In genomic region chr20:37200926-37201826, GRCh38 we compare ENCODE assay signal across 14 cellular contexts. TPM values are rescaled to one million over a fixed set of nuclear protein-coding genes. Genes with fewer than 3 reads are reported as not detected.
DNase-seq lines count a peak whose midpoint lies in the region; ATAC-seq and TF ChIP-seq lines count a peak whose summit lies in the region.
"Had no signal": no experiment of that assay in that cellular context is flagged by ENCODE, and none has a peak within 500 bp of the region (broad histone marks: within the 10 kb centered on the region; RNA-seq: fewer than 3 reads in every experiment).

No MANE protein-coding gene starts in this region.

- H3K36me3 ChIP-seq in cardiac muscle cell (peaks cover 35% of the 10 kb centered on the region), mucosa of descending colon (ENCODE audit: low read depth) (no peaks in the 10 kb centered on the region), uterus (no peaks in the 10 kb centered on the region), BE2C (peaks cover 93% of the 10 kb centered on the region)

- H3K27ac ChIP-seq in cardiac muscle cell = peak overlapping the region; percentile 33
- peak overlapping the region; percentile 67 to 72 for H3K27ac ChIP-seq in uterus

- no peak overlapping the region for H3K4me3 ChIP-seq in cardiac muscle cell
- no peak overlapping the region for H3K4me3 ChIP-seq in choroid plexus epithelial cell (ENCODE audit: low read depth, low read length)
- no peak overlapping the region for H3K4me3 ChIP-seq in mucosa of descending colon
- H3K4me3 ChIP-seq in uterus = no peak overlapping the region
- no peak overlapping the region for H3K4me3 ChIP-seq in BE2C (ENCODE audit: low read depth, low read length)

- H3K4me1 ChIP-seq in cardiac muscle cell (ENCODE audit: low read depth) (peaks cover 15% of the 10 kb centered on the region), mucosa of descending colon (ENCODE audit: low read depth) (no peaks in the 10 kb centered on the region), uterus (no peaks in the 10 kb centered on the region), BE2C (peaks cover 13% of the 10 kb centered on the region)

- H3K9me3 ChIP-seq in cardiac muscle cell (ENCODE audit: low read depth) = no peaks in the 10 kb centered on the region
- no peaks in the 10 kb centered on the region for H3K9me3 ChIP-seq in mucosa of descending colon
- no peaks in the 10 kb centered on the region for H3K9me3 ChIP-seq in uterus
- H3K9me3 ChIP-seq in BE2C = no peaks in the 10 kb centered on the region

- DNase-seq in cardiac muscle cell (ENCODE audit: low read depth in 1 of 2, low spot score in 1 of 2) = no peak
- no peak for DNase-seq in left cardiac atrium
- peak; percentile 33 for DNase-seq in choroid plexus epithelial cell (ENCODE audit: low read depth)
- peak in 1 of 3 donors; percentile 46 for DNase-seq in mucosa of descending colon
- DNase-seq in uterus = no peak
- no peak for DNase-seq in retina
- no peak for DNase-seq in BE2C
- DNase-seq in NCI-H345 (lab: John Stamatoyannopoulos, UW) = no peak
- DNase-seq: activated CD4-positive, alpha-beta memory T cell treated with anti-CD3 and anti-CD28 coated beads for 36 hours; effector memory CD4-positive, alpha-beta T cell; islet precursor cell; NCI-H1048; SIG-M5 had no signal

- TF ChIP-seq POLR2A in uterus (IDR thresholded peaks at IDR 0.05) = no peak

- intact Hi-C loops in left cardiac atrium (cut with DNase I) (loop anchor here in 1 of 2 donors (5.0 to 10.0 kb wide), 2 partner anchors 64 to 331 kb away; partner anchors contain the start of gene GHRH), mucosa of descending colon (cut with DNase I, micrococcal nuclease) (no loop called here), uterus (cut with DNase I; ENCODE audit: low total_unique reads) (no loop called here)

- no peak for ATAC-seq in left cardiac atrium
- ATAC-seq in mucosa of descending colon = peak; percentile 72
- ATAC-seq: stimulated activated memory B cell treated with anti-CD40 and anti-IgM and Interleukin-4, amounts not matched to agents 10 μg/mL and 1 μg/mL and 100 μg/mL, for 72 hours had no signal

- H3K27me3 ChIP-seq in cardiac muscle cell (no peaks in the 10 kb centered on the region), uterus (no peaks in the 10 kb centered on the region), BE2C (no peaks in the 10 kb centered on the region)

- TF ChIP-seq CTCF in cardiac muscle cell (IDR thresholded peaks at IDR 0.05; ENCODE audit: low read depth, low read length) (no peak), choroid plexus epithelial cell (conservative IDR thresholded peaks at IDR 0.05; ENCODE audit: low read depth, low read length) (no peak), mucosa of descending colon (IDR thresholded peaks at IDR 0.05) (no peak), uterus (IDR thresholded peaks at IDR 0.05) (no peak), BE2C (IDR thresholded peaks at IDR 0.05; ENCODE audit: low read depth, low read length) (no peak)

RNA-seq across cellular contexts. Expression of gene MROH8, which starts 21.8 kb away (rescaled TPM):
- total RNA-seq in cardiac muscle cell = 5.8 and 7.8 TPM in 2 replicates
- polyA plus RNA-seq in cardiac muscle cell = 12.1 and 13.3 TPM in 2 replicates
- total RNA-seq in left cardiac atrium = 1 to 10 TPM; 4.8 to 6.8 TPM
- total RNA-seq in mucosa of descending colon = 1 to 10 TPM; 1.4 to 3.1 (median 2.6) TPM
- 10 to 100 TPM in 1 of 4 donors, 1 to 10 TPM in 3; 4.4 to 14.1 (median 6.2) TPM for total RNA-seq in uterus
- polyA plus RNA-seq in BE2C (2012; ENCODE audit: insufficient read depth, insufficient read length, low read depth) = not detected

RNA-seq across cellular contexts. Expression of gene RPN2, which starts 22.0 kb away (rescaled TPM):
- 150 and 201 TPM in 2 replicates for total RNA-seq in cardiac muscle cell
- polyA plus RNA-seq in cardiac muscle cell = 208 and 259 TPM in 2 replicates
- total RNA-seq in left cardiac atrium = 100 to 1,000 TPM; 118 to 142 TPM
- 100 to 1,000 TPM; 106 to 193 (median 127) TPM for total RNA-seq in mucosa of descending colon
- 100 to 1,000 TPM in 2 of 4 donors, 10 to 100 TPM in 2; 74.4 to 161 (median 107) TPM for total RNA-seq in uterus
- polyA plus RNA-seq in BE2C (2012; ENCODE audit: insufficient read depth, insufficient read length, low read depth) = 296 TPM
